Comparison of ENCODE assay signal across 8 cellular contexts in the genomic region with DNA sequence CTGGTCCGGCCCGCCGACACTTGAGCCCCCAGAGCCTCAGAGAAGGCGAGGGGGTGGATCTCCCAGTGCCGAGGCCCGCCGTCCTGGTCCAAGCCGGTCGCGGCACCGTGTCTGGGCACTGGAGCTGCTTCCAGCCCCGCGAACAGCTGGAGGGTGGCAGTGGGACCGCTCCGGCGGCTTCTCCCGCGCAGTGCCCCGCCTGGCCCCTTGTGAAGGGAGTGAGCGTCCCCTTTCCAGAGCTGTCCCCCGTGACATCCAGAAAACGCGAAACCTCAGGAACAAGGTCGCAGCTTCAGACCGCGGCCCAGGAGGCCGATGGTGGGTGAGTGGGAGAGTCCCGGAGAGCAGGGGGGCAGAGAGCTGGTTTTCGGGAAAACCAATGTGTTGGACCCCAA. TPM values are rescaled to one million over a fixed set of nuclear protein-coding genes. Genes with fewer than 3 reads are reported as not detected.
DNase-seq lines count a peak whose midpoint lies in the region; ATAC-seq and TF ChIP-seq lines count a peak whose summit lies in the region.

No MANE protein-coding gene starts in this region.

- H3K36me3 ChIP-seq in SK-N-MC (ENCODE audit: insufficient read depth, low read length): no peaks in the 10 kb centered on the region
- H3K36me3 ChIP-seq in iPS-20b (ENCODE audit: insufficient read depth, low read depth, low read length): no peaks in the 10 kb centered on the region
- no peaks in the 10 kb centered on the region for H3K36me3 ChIP-seq in thoracic aorta

- no peak overlapping the region for H3K27ac Mint-ChIP-seq in activated naive CD4-positive, alpha-beta T cell treated with anti-CD3 and anti-CD28 coated beads, Interleukin-2, amount 10 ng/mL, durations not matched to agents 7 days and 5 days

- H3K9ac ChIP-seq in SK-N-MC (ENCODE audit: insufficient read length): no peak overlapping the region
- H3K9ac ChIP-seq in iPS-20b (ENCODE audit: low read depth, low read length): peak overlapping the region; percentile 42; the same call in 1 of the 2 replicates

- H3K4me3 Mint-ChIP-seq in activated naive CD4-positive, alpha-beta T cell treated with anti-CD3 and anti-CD28 coated beads, Interleukin-2, amount 10 ng/mL, durations not matched to agents 7 days and 5 days: peak overlapping the region; percentile 50

- H3K27me3 Mint-ChIP-seq in activated naive CD4-positive, alpha-beta T cell treated with anti-CD3 and anti-CD28 coated beads, Interleukin-2, amount 10 ng/mL, durations not matched to agents 7 days and 5 days: peaks cover 95% of the 10 kb centered on the region

- no peaks in the 10 kb centered on the region for H3K36me3 Mint-ChIP-seq in activated naive CD4-positive, alpha-beta T cell treated with anti-CD3 and anti-CD28 coated beads, Interleukin-2, amount 10 ng/mL, durations not matched to agents 7 days and 5 days

- no peak for TF ChIP-seq CTCF in thoracic aorta (IDR thresholded peaks at IDR 0.05)

- H3K9me3 ChIP-seq in SK-N-MC (ENCODE audit: low read depth, low read length) (no peaks in the 10 kb centered on the region), iPS-20b (ENCODE audit: insufficient read depth, low read depth, low read length) (peaks cover 5% of the 10 kb centered on the region; the same call in 1 of the 2 replicates), thoracic aorta (no peaks in the 10 kb centered on the region)

- H3K27ac ChIP-seq in SK-N-MC (no peak overlapping the region), iPS-20b (ENCODE audit: low read length) (no peak overlapping the region), thoracic aorta (no peak overlapping the region)

- H3K27me3 ChIP-seq in iPS-20b (ENCODE audit: insufficient read depth, low read length) (peaks cover 100% of the 10 kb centered on the region), thoracic aorta (replicated peaks; ENCODE audit: insufficient read depth) (peaks cover 42% of the 10 kb centered on the region)

- CTCF ChIA-PET in activated naive CD4-positive, alpha-beta T cell treated with anti-CD3 and anti-CD28 coated beads, Interleukin-2, amount 10 ng/mL, durations not matched to agents 7 days and 5 days (lab: Charles Lee): interaction anchor here (0.7 kb wide), 1 partner anchor 21 kb away, joined by 3 read pairs; no protein-coding TSS in a partner anchor

- H3K4me1 Mint-ChIP-seq in activated naive CD4-positive, alpha-beta T cell treated with anti-CD3 and anti-CD28 coated beads, Interleukin-2, amount 10 ng/mL, durations not matched to agents 7 days and 5 days: peaks cover 28% of the 10 kb centered on the region

- H3K4me3 ChIP-seq in SK-N-MC (peak overlapping the region; percentile 78), iPS-20b (ENCODE audit: low read length) (peak overlapping the region; percentile 61), thoracic aorta (peak overlapping the region; percentile 66)

- H3K9me3 Mint-ChIP-seq in activated naive CD4-positive, alpha-beta T cell treated with anti-CD3 and anti-CD28 coated beads, Interleukin-2, amount 10 ng/mL, durations not matched to agents 7 days and 5 days: no peaks in the 10 kb centered on the region

- no peak for ATAC-seq in thoracic aorta (ENCODE audit: insufficient number of reproducible peaks, low FRiP score, low read depth)

- H3K4me1 ChIP-seq in iPS-20b (ENCODE audit: insufficient read depth, low read length): peaks cover 24% of the 10 kb centered on the region
- H3K4me1 ChIP-seq in thoracic aorta (ENCODE audit: control insufficient read depth in 1 of 2, low read depth in 2 of 2): peaks cover 38 to 51% of the 10 kb centered on the region in 2 donors

- peak; percentile 18 for DNase-seq in activated naive CD4-positive, alpha-beta T cell treated with anti-CD3 and anti-CD28 coated beads, Interleukin-2, amount 10 ng/mL, durations not matched to agents 7 days and 5 days
- DNase-seq in activated naive CD4-positive, alpha-beta T cell treated with anti-CD3 and anti-CD28 coated beads, Interleukin-2, amount 50 U/mL, for 16 hours: no peak
- DNase-seq in SK-N-MC (ENCODE audit: low read depth, low spot score) (no peak), thoracic aorta (ENCODE audit: low spot score) (no peak), hippocampal formation (lab: John Stamatoyannopoulos, UW) (no peak), mucosa of gallbladder (ENCODE audit: low spot score) (no peak)
- no peak for DNase-seq in stimulated activated CD4-positive, alpha-beta T cell treated with anti-CD3 and anti-CD28 coated beads, Interleukin-12 subunit alpha, Interleukin-12 subunit beta, amount 100 ng/mL, for 4 hours

RNA-seq across cellular contexts. Expression of a gene that starts 0.6 kb away (rescaled TPM):
- total RNA-seq in thoracic aorta (not detected), mucosa of gallbladder (0.12 TPM)

RNA-seq across cellular contexts. Expression of a gene that starts 29.5 kb away (rescaled TPM):
- total RNA-seq in thoracic aorta: 10 to 100 TPM; 26.1 to 42.6 TPM
- total RNA-seq in mucosa of gallbladder: 60.3 TPM
